Comparison of ENCODE assay signal across 15 cellular contexts in the genomic region with DNA sequence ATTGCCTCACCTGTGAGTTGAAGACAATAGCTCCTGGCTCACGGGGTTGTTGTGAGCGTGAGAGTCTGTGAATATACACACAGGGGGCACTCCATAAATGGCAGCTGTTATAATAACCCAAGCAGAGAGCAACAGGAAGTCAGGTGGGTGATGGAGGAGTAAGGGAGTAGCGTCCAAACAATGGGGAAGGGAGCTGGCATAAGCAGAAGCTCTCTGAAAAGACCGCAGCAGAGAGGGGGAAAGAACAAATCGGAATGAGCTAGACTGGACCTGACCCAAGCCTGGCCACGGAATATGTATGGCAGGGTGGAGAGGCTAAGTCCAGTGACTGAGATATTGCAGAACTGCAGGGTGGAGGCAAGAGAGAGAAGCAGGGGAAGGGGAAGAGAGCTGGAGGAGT. TPM values are rescaled to one million over a fixed set of nuclear protein-coding genes. Genes with fewer than 3 reads are reported as not detected.
DNase-seq lines count a peak whose midpoint lies in the region; ATAC-seq, FAIRE-seq and TF ChIP-seq lines count a peak whose summit lies in the region.
"Had no signal": no experiment of that assay in that cellular context is flagged by ENCODE, and none has a peak within 500 bp of the region (broad histone marks: within the 10 kb centered on the region; RNA-seq: fewer than 3 reads in every experiment).

No MANE protein-coding gene starts in this region.

- no peaks in the 10 kb centered on the region; a peak in 1 of 5 replicates for H3K27me3 ChIP-seq in HepG2 (ENCODE audit: control insufficient read depth in 1 of 2, insufficient read depth in 2 of 2, low read length in 2 of 2)
- H3K27me3 ChIP-seq in osteoblast (ENCODE audit: insufficient read depth, low read length) = peaks cover 12% of the 10 kb centered on the region
- H3K27me3 ChIP-seq in esophagus squamous epithelium = no peaks in the 10 kb centered on the region
- H3K27me3 ChIP-seq: MG63 had no signal

- H3K27ac ChIP-seq in OCI-LY7 (ENCODE audit: low read depth, low read length, poor library complexity, severe bottlenecking) (no peak overlapping the region), HepG2 (ENCODE audit: extremely low read length, insufficient read depth, low read length) (peak overlapping the region; percentile 91), osteoblast (ENCODE audit: low read depth, low read length) (no peak overlapping the region), esophagus squamous epithelium (no peak overlapping the region)

- no peak for TF ChIP-seq CTCF in OCI-LY7 (conservative IDR thresholded peaks at IDR 0.05; ENCODE audit: low read length)
- no peak for TF ChIP-seq CTCF in HepG2 (CRISPR knock-in tag; IDR thresholded peaks at IDR 0.05)
- TF ChIP-seq CTCF in osteoblast (IDR thresholded peaks at IDR 0.05; ENCODE audit: extremely low read depth, low read depth, low read length) = no peak
- no peak for TF ChIP-seq CTCF in esophagus squamous epithelium (IDR thresholded peaks at IDR 0.05)

- peak in 1 of 2 experiments; percentile 36; a peak in 1 of 4 replicates for TF ChIP-seq POLR2A in HepG2 (IDR thresholded peaks at IDR 0.05; ENCODE audit: insufficient read depth in 1 of 2, low read depth in 2 of 2, low read length in 2 of 2)
- TF ChIP-seq POLR2A in esophagus squamous epithelium (IDR thresholded peaks at IDR 0.05) = no peak

- H3K9me2 ChIP-seq in OCI-LY7 (ENCODE audit: insufficient read depth, low read length) = no peaks in the 10 kb centered on the region

- peak overlapping the region; percentile 37; the same call in 1 of the 2 replicates for H2AFZ ChIP-seq in OCI-LY7 (ENCODE audit: low read length)
- H2AFZ ChIP-seq in HepG2 (ENCODE audit: low read length) = no peak overlapping the region
- no peak overlapping the region for H2AFZ ChIP-seq in osteoblast (ENCODE audit: low read length)

- POLR2A ChIA-PET in OCI-LY7 (lab: Charles Lee) = no interaction called here
- POLR2A ChIA-PET in HepG2 (lab: Yijun Ruan, JAX) = interaction anchor here (0.6 to 5.5 kb wide), 7 partner anchors 11 to 150 kb away, joined by 4 to 140 read pairs (median 9); a partner anchor contains a TSS

- DNase-seq in COLO668 (lab: John Stamatoyannopoulos, UW; ENCODE audit: unreplicated experiment) (peak; percentile 53), NCI-H1436 treated with DMSO at 0.1 percent for 48 hours (lab: John Stamatoyannopoulos, UW) (peak; percentile 60), OCI-LY7 (ENCODE audit: low spot score) (peak; percentile 20), HepG2 (ENCODE audit: low spot score) (peak; percentile 42), osteoblast (ENCODE audit: insufficient read length, low spot score, missing footprints) (no peak), esophagus squamous epithelium (lab: John Stamatoyannopoulos, UW) (no peak), H4 (ENCODE audit: low spot score) (no peak)
- DNase-seq: activated naive CD4-positive, alpha-beta T cell treated with Interleukin-2 at 50 U/mL for 16 hours; head of caudate nucleus; MG63 had no signal

- H3K9ac ChIP-seq in HepG2 (ENCODE audit: insufficient read depth, low read depth, low read length) = peak overlapping the region; percentile 82

- ATAC-seq in HepG2 = no peak
- no peak for ATAC-seq in GM18861 (IDR thresholded peaks at IDR 0.05; ENCODE audit: unreplicated experiment)

- H3K36me3 ChIP-seq in OCI-LY7 (ENCODE audit: insufficient read depth, low read length) (no peaks in the 10 kb centered on the region), HepG2 (replicated peaks in 1 of 2; ENCODE audit: control insufficient read depth in 1 of 2, insufficient read depth in 2 of 2, low read length in 2 of 2) (no peaks in the 10 kb centered on the region), osteoblast (ENCODE audit: insufficient read depth, low read length) (no peaks in the 10 kb centered on the region), esophagus squamous epithelium (no peaks in the 10 kb centered on the region)
- H3K36me3 ChIP-seq: MG63 had no signal

- 0 out of 2 replicates have a peak overlapping the region, but pooled peaks have one; percentile 0 for H3K4me2 ChIP-seq in OCI-LY7 (ENCODE audit: low read length)
- peak overlapping the region; percentile 82 for H3K4me2 ChIP-seq in HepG2 (ENCODE audit: low read depth, low read length)
- H3K4me2 ChIP-seq in osteoblast (ENCODE audit: insufficient read depth, low read length) = no peak overlapping the region

- H3K9me3 ChIP-seq in OCI-LY7 (ENCODE audit: low read length) = no peaks in the 10 kb centered on the region
- H3K9me3 ChIP-seq in HepG2 (ENCODE audit: low read length) = no peaks in the 10 kb centered on the region
- H3K9me3 ChIP-seq in osteoblast (ENCODE audit: low read depth, low read length) = no peaks in the 10 kb centered on the region
- no peaks in the 10 kb centered on the region for H3K9me3 ChIP-seq in esophagus squamous epithelium
- H3K9me3 ChIP-seq: MG63 had no signal

- H3K4me3 ChIP-seq in OCI-LY7 (ENCODE audit: low read depth, low read length, poor library complexity, severe bottlenecking) (no peak overlapping the region), HepG2 (replicated peaks in 1 of 3; ENCODE audit: insufficient read depth in 1 of 3, low read depth in 2 of 3, low read length in 3 of 3) (peak overlapping the region; percentile 76 to 79 (median 78)), osteoblast (ENCODE audit: insufficient read depth, low read length) (no peak overlapping the region), esophagus squamous epithelium (no peak overlapping the region)
- H3K4me3 ChIP-seq: MG63 had no signal

- CTCF ChIA-PET in OCI-LY7 (lab: Charles Lee; ENCODE audit: unreplicated experiment) = interaction anchor here (0.6 kb wide), 1 partner anchor 174 kb away, joined by 3 read pairs; no protein-coding TSS in a partner anchor
- CTCF ChIA-PET in HepG2 (lab: Yijun Ruan, JAX; ENCODE audit: low intra/inter-chr PET ratio, low total read pairs) = no interaction called here

- H4K20me1 ChIP-seq in OCI-LY7 (ENCODE audit: insufficient read depth, low read length) = no peaks in the 10 kb centered on the region
- no peaks in the 10 kb centered on the region for H4K20me1 ChIP-seq in HepG2 (ENCODE audit: insufficient read depth, low read length)
- H4K20me1 ChIP-seq in osteoblast (ENCODE audit: insufficient read depth, low read length) = no peaks in the 10 kb centered on the region

- peaks cover 9% of the 10 kb centered on the region for H3K4me1 ChIP-seq in OCI-LY7 (ENCODE audit: insufficient read depth, low read length, poor library complexity, severe bottlenecking)
- peaks cover 50% of the 10 kb centered on the region for H3K4me1 ChIP-seq in HepG2 (ENCODE audit: insufficient read depth, low read length)
- no peaks in the 10 kb centered on the region for H3K4me1 ChIP-seq in osteoblast (ENCODE audit: insufficient read depth, low read length)
- H3K4me1 ChIP-seq in esophagus squamous epithelium = peaks cover 0 to 4% (median 0%) of the 10 kb centered on the region in 3 donors

- BruUV-seq in OCI-LY7 (replicated peaks; lab: Mats Ljungman, UMichigan) = no TSS peak
- no TSS peak for BruUV-seq in HepG2 (replicated peaks; lab: Mats Ljungman, UMichigan)

- no peak for TF ChIP-seq RAD21 in HepG2 (CRISPR knock-in tag; IDR thresholded peaks at IDR 0.05)

- FAIRE-seq in HepG2 (lab: Jason Lieb, UNC) = no peak
- FAIRE-seq: A204.1, bronchial epithelial cell had no signal

- WGBS in HepG2 (ENCODE audit: low lambda C conversion rate) = 3% methylated on average over 6 of the region's 6 CpGs
- WGBS in esophagus squamous epithelium, 2 donors = 20 to 38% methylated on average over 6 of the region's 6 CpGs

- TF ChIP-seq EP300 in HepG2 (IDR thresholded peaks at IDR 0.05; ENCODE audit: low read depth in 2 of 2, low read length in 2 of 2) = no peak
- TF ChIP-seq EP300 in HepG2 (CRISPR knock-in tag; IDR thresholded peaks at IDR 0.05; ENCODE audit: borderline replicate concordance) = no peak

- in situ Hi-C loops in HepG2 (cut with HindIII; ENCODE audit: extremely low pct_ligation_motif_present, low pct_unique_long_range_greater_than_20kb) = no loop called here

- intact Hi-C loops in OCI-LY7 (cut with micrococcal nuclease; ENCODE audit: unreplicated experiment) (no loop called here), HepG2 (cut with micrococcal nuclease; ENCODE audit: unreplicated experiment) (loop anchor here (5.0 kb wide), 1 partner anchor 34 kb away; no protein-coding TSS in a partner anchor), esophagus squamous epithelium (cut with DNase I) (no loop called here)

- H3K79me2 ChIP-seq in OCI-LY7 (ENCODE audit: insufficient read depth, low read depth, low read length) (no peaks in the 10 kb centered on the region), HepG2 (ENCODE audit: insufficient read depth, low read length) (peaks cover 24% of the 10 kb centered on the region), osteoblast (ENCODE audit: insufficient read depth, low read length) (no peaks in the 10 kb centered on the region)

RNA-seq across cellular contexts. Expression of a gene that starts 6.6 kb away (rescaled TPM):
- total RNA-seq in OCI-LY7 (2014; rRNA removed; shearing (Covaris generic)) = not detected in 2 replicates
- total RNA-seq in OCI-LY7 (2022) (not detected in 2 replicates), HepG2 (2016; rRNA removed; fragmentation: Illumina TruSeq; extraction: Trizol) (47.8 and 111 TPM in 2 replicates), osteoblast (not detected in 2 replicates), esophagus squamous epithelium (under 1 TPM in 2 of 4 donors, not detected in 2; 0.19 to 0.32 TPM)
- total RNA-seq in HepG2 (2016; cell fraction: cytosol; rRNA removed; fragmentation: Illumina TruSeq; extraction: Trizol; ENCODE audit: low read depth) = 30.0 and 31.9 TPM in 2 replicates
- 43.6 and 115 TPM in 2 replicates for total RNA-seq in HepG2 (2016; cell fraction: insoluble cytoplasmic fraction; rRNA removed; fragmentation: Illumina TruSeq; extraction: Trizol)
- total RNA-seq in HepG2 (2016; cell fraction: membrane; rRNA removed; fragmentation: Illumina TruSeq; extraction: Trizol) = 50.9 and 52.8 TPM in 2 replicates
- total RNA-seq in HepG2 (2016; cell fraction: nucleus; rRNA removed; fragmentation: Illumina TruSeq; extraction: Trizol) = 68.5 and 79.5 TPM in 2 replicates
- polyA plus RNA-seq in HepG2 (2011; rRNA removed) = 161 and 197 TPM in 2 replicates
- 307 and 330 TPM in 2 replicates for polyA plus RNA-seq in HepG2 (2011; cell fraction: cytosol; rRNA removed)
- polyA plus RNA-seq in HepG2 (2011; cell fraction: nucleus; rRNA removed) = 86.1 and 111 TPM in 2 replicates
- 102 and 110 TPM in 2 replicates for polyA plus RNA-seq in HepG2 (2012)
- polyA plus RNA-seq in HepG2 (2016; cell fraction: cytosol; fragmentation: Illumina TruSeq; extraction: Trizol; ENCODE audit: low read depth) = 39.6 and 40.8 TPM in 2 replicates
- polyA plus RNA-seq in HepG2 (2016; cell fraction: insoluble cytoplasmic fraction; fragmentation: Illumina TruSeq; extraction: Trizol; ENCODE audit: low read depth) = 45.8 and 50.6 TPM in 2 replicates
- 50.7 and 51.5 TPM in 2 replicates for polyA plus RNA-seq in HepG2 (2016; cell fraction: membrane; fragmentation: Illumina TruSeq; extraction: Trizol; ENCODE audit: low read depth)
- 115 and 127 TPM in 2 replicates for polyA plus RNA-seq in HepG2 (2016; cell fraction: nucleus; fragmentation: Illumina TruSeq; extraction: Trizol; ENCODE audit: insufficient read depth, low read depth)
- 332 TPM in 1 of 2 replicates, not detected in the other for polyA minus RNA-seq in HepG2 (2011; rRNA and poly(A)+ RNA removed; ENCODE audit: low replicate concordance)
- 64.5 and 82.6 TPM in 2 replicates for polyA minus RNA-seq in HepG2 (2011; cell fraction: cytosol; rRNA and poly(A)+ RNA removed)
- 18.2 and 29.2 TPM in 2 replicates for polyA minus RNA-seq in HepG2 (2011; cell fraction: nucleus; rRNA and poly(A)+ RNA removed)
- total RNA-seq in H4 (2014; rRNA removed; shearing (Covaris generic)) = not detected in 2 replicates
- total RNA-seq: bronchial epithelial cell, subcutaneous adipose tissue had no signal
- polyA plus RNA-seq: neural cell had no signal

RNA-seq across cellular contexts. Expression of a gene that starts 37.5 kb away (rescaled TPM):
- 21.8 and 23.8 TPM in 2 replicates for total RNA-seq in OCI-LY7 (2014; rRNA removed; shearing (Covaris generic))
- total RNA-seq in OCI-LY7 (2022) (40.3 and 41.4 TPM in 2 replicates), HepG2 (2016; rRNA removed; fragmentation: Illumina TruSeq; extraction: Trizol) (26.4 and 34.7 TPM in 2 replicates), osteoblast (15.6 TPM in 2 replicates), esophagus squamous epithelium (10 to 100 TPM in 1 of 4 donors, 1 to 10 TPM in 3; 5.7 to 10.9 (median 8.3) TPM)
- total RNA-seq in HepG2 (2016; cell fraction: cytosol; rRNA removed; fragmentation: Illumina TruSeq; extraction: Trizol; ENCODE audit: low read depth) = 4.0 and 4.2 TPM in 2 replicates
- 26.2 and 32.3 TPM in 2 replicates for total RNA-seq in HepG2 (2016; cell fraction: insoluble cytoplasmic fraction; rRNA removed; fragmentation: Illumina TruSeq; extraction: Trizol)
- 8.5 and 9.0 TPM in 2 replicates for total RNA-seq in HepG2 (2016; cell fraction: membrane; rRNA removed; fragmentation: Illumina TruSeq; extraction: Trizol)
- total RNA-seq in HepG2 (2016; cell fraction: nucleus; rRNA removed; fragmentation: Illumina TruSeq; extraction: Trizol) = 27.9 and 28.4 TPM in 2 replicates
- 35.4 and 41.5 TPM in 2 replicates for polyA plus RNA-seq in HepG2 (2011; rRNA removed)
- 22.2 and 22.7 TPM in 2 replicates for polyA plus RNA-seq in HepG2 (2011; cell fraction: cytosol; rRNA removed)
- 139 and 141 TPM in 2 replicates for polyA plus RNA-seq in HepG2 (2011; cell fraction: nucleus; rRNA removed)
- polyA plus RNA-seq in HepG2 (2012) = 34.7 and 36.0 TPM in 2 replicates
- polyA plus RNA-seq in HepG2 (2016; cell fraction: cytosol; fragmentation: Illumina TruSeq; extraction: Trizol; ENCODE audit: low read depth) = 1.3 and 1.5 TPM in 2 replicates
- 23.8 and 29.3 TPM in 2 replicates for polyA plus RNA-seq in HepG2 (2016; cell fraction: insoluble cytoplasmic fraction; fragmentation: Illumina TruSeq; extraction: Trizol; ENCODE audit: low read depth)
- 3.9 and 4.4 TPM in 2 replicates for polyA plus RNA-seq in HepG2 (2016; cell fraction: membrane; fragmentation: Illumina TruSeq; extraction: Trizol; ENCODE audit: low read depth)
- 56.0 and 62.2 TPM in 2 replicates for polyA plus RNA-seq in HepG2 (2016; cell fraction: nucleus; fragmentation: Illumina TruSeq; extraction: Trizol; ENCODE audit: insufficient read depth, low read depth)
- 41.9 and 70.9 TPM in 2 replicates for polyA minus RNA-seq in HepG2 (2011; rRNA and poly(A)+ RNA removed; ENCODE audit: low replicate concordance)
- 35.6 and 37.1 TPM in 2 replicates for polyA minus RNA-seq in HepG2 (2011; cell fraction: cytosol; rRNA and poly(A)+ RNA removed)
- polyA minus RNA-seq in HepG2 (2011; cell fraction: nucleus; rRNA and poly(A)+ RNA removed) = 37.1 and 49.9 TPM in 2 replicates
- 14.9 and 16.9 TPM in 2 replicates for total RNA-seq in H4 (2014; rRNA removed; shearing (Covaris generic))

Comparison
In these comparisons a context has a peak if more than half of its experiments do, and no peak if none do; other contexts are left out.
1. DNase-seq: peak in COLO668 (single experiment), NCI-H1436 treated with DMSO at 0.1 percent for 48 hours (single experiment), OCI-LY7 (single experiment) and HepG2 (single experiment); none in osteoblast (single experiment), esophagus squamous epithelium (single experiment) and H4 (single experiment).
2. H3K4me3 ChIP-seq: peak in HepG2 (3 of 3); none in OCI-LY7 (single experiment), osteoblast (single experiment) and esophagus squamous epithelium (0 of 4).
3. RNA of a gene that starts 6.6 kb away (total RNA-seq): 30.0 to 115 TPM in HepG2; 0.19 to 0.32 TPM in esophagus squamous epithelium, not detected in OCI-LY7, not detected in osteoblast and not detected in H4; every median in the first group is over 10 times any median in the second.